Comparison of ENCODE assay signal across 17 cellular contexts in genomic region chr3:134704556-134704955, GRCh38. TPM values are rescaled to one million over a fixed set of nuclear protein-coding genes. Genes with fewer than 3 reads are reported as not detected.
"Had no signal": no experiment of that assay in that cellular context is flagged by ENCODE, and none has a peak within 500 bp of the region (broad histone marks: within the 10 kb centered on the region; RNA-seq: fewer than 3 reads in every experiment).

No MANE protein-coding gene starts in this region.

- DNase-seq: activated CD4-positive, alpha-beta T cell treated with anti-CD3 and anti-CD28 coated beads, Interleukin-2, amount 50 U/mL, for 1 hour; activated CD8-positive, alpha-beta memory T cell treated with anti-CD3 and anti-CD28 coated beads for 24 hours; activated naive CD4-positive, alpha-beta T cell treated with anti-CD3 and anti-CD28 coated beads for 36 hours; left colon; nephron progenitor cell; occipital lobe; psoas muscle; spleen; stomach; T-helper 9 cell; testis; upper lobe of right lung had no signal

- ATAC-seq: activated CD4-positive, CD25-positive, alpha-beta regulatory T cell treated with anti-CD3 and anti-CD28 coated beads, Interleukin-2, amount 50 U/mL, for 24 hours; left colon; psoas muscle; sciatic nerve; upper lobe of right lung had no signal

RNA-seq across cellular contexts. Expression of gene KY, which starts 53.7 kb away (rescaled TPM):
- total RNA-seq: activated naive CD4-positive, alpha-beta T cell treated with anti-CD3 and anti-CD28 coated beads for 36 hours; dermis microvascular lymphatic vessel endothelial cell; epithelial cell of proximal tubule; mesothelial cell of epicardium had no signal
